8 cellular contexts compared by ENCODE assay signal in the genomic region with DNA sequence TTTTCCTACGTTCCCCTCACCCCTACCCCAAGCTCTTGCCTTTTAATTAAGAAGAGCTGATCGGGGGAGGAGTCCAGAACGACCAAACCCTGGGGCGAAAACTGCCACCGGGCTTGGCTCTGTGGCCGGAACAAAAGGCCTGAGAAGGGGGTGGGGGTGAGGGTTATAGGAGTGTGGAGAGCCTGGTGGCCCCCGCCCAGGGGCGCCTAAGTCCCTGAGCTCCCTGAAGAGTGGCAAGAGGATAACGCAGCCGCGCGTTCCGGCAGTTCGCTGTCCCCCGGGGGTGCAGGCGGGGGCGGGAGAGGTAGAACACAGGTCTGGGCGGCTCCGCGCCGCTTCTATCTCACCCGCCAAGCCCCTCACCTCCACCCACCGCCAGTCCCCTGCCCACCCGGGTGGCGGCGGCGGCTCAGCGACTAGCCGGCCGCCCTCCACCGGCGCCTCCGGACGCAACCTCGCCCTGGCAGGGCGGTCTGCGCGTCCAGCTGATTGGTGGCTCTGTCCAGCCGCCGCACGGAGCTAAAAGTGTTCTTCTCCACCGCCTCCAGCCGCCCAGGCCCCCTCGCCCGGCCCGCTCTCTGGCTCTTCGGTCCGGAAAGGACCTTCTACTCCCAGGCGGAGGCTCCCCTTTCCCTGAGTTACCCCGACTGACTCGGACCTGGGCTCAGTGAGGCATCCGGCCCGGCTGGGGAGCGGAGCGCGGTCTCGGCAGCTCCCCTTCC. TPM values are rescaled to one million over a fixed set of nuclear protein-coding genes. Genes with fewer than 3 reads are reported as not detected.
DNase-seq lines count a peak whose midpoint lies in the region; ATAC-seq and TF ChIP-seq lines count a peak whose summit lies in the region.

No MANE protein-coding gene starts in this region.

- no peaks in the 10 kb centered on the region for H4K20me1 ChIP-seq in hepatocyte (ENCODE audit: insufficient read depth, poor library complexity, severe bottlenecking)

- peak overlapping the region; percentile 42 for H2AFZ ChIP-seq in hepatocyte

- no peaks in the 10 kb centered on the region for H3K79me2 ChIP-seq in hepatocyte

- DNase-seq in HT1080 (ENCODE audit: low read depth) (peak; percentile 42), hepatocyte (ENCODE audit: low spot score) (peak; percentile 72), stomach (no peak), NCI-H1048 (lab: John Stamatoyannopoulos, UW) (no peak)
- DNase-seq in stimulated activated CD4-positive, alpha-beta T cell treated with anti-CD3 and anti-CD28 coated beads, Interleukin-4, amount 100 ng/mL, for 1 hour, result no peak

- H3K4me1 ChIP-seq in hepatocyte (ENCODE audit: insufficient read depth), result peaks cover 16% of the 10 kb centered on the region
- H3K4me1 ChIP-seq in stomach, result peaks cover 28 to 43% (median 38%) of the 10 kb centered on the region in 4 donors

- H3K27ac ChIP-seq in hepatocyte (peak overlapping the region; percentile 49), stomach (peak overlapping the region in 2 of 5 donors; percentile 10 to 14)

- 1% methylated on average over 35 of the region's 57 CpGs for WGBS in hepatocyte (ENCODE audit: low lambda C conversion rate, missing lambda C conversion rate)
- 4 to 6% (median 5%) methylated on average over 36 to 57 of the region's 57 CpGs for WGBS in stomach, 5 donors

- no peak for TF ChIP-seq POLR2A in stomach (IDR thresholded peaks at IDR 0.05)

- no peak for ATAC-seq in GM21737 (IDR thresholded peaks at IDR 0.05; ENCODE audit: unreplicated experiment)
- ATAC-seq in GM18861 (IDR thresholded peaks at IDR 0.05; ENCODE audit: unreplicated experiment), result no peak

- TF ChIP-seq EP300 in stomach (IDR thresholded peaks at IDR 0.05), result no peak

- H3K4me3 ChIP-seq in WI38 (ENCODE audit: low read depth, low read length), result peak overlapping the region; percentile 85
- peak overlapping the region; percentile 57 for H3K4me3 ChIP-seq in hepatocyte
- H3K4me3 ChIP-seq in stomach, result peak overlapping the region; percentile 27 to 51 (median 40)

- H3K36me3 ChIP-seq in hepatocyte (replicated peaks; ENCODE audit: insufficient read depth, low read depth) (no peaks in the 10 kb centered on the region), stomach (no peaks in the 10 kb centered on the region)

- intact Hi-C loops in stomach (cut with DNase I; ENCODE audit: low total_unique reads), result no loop called here

- H3K4me2 ChIP-seq in hepatocyte, result peak overlapping the region; percentile 92

- H3K27me3 ChIP-seq in hepatocyte (peaks cover 54% of the 10 kb centered on the region), stomach (peaks cover 12 to 89% (median 59%) of the 10 kb centered on the region in 3 donors)

- H3K9me2 ChIP-seq in hepatocyte (replicated peaks; ENCODE audit: insufficient read depth), result no peaks in the 10 kb centered on the region

- H3K9me3 ChIP-seq in hepatocyte (ENCODE audit: low read depth) (no peaks in the 10 kb centered on the region), stomach (peaks cover 0 to 7% (median 3%) of the 10 kb centered on the region in 4 donors)

- TF ChIP-seq CTCF in WI38 (IDR thresholded peaks at IDR 0.05; ENCODE audit: low read depth, low read length) (no peak), hepatocyte (IDR thresholded peaks at IDR 0.05; ENCODE audit: poor library complexity) (no peak), stomach (IDR thresholded peaks at IDR 0.05) (no peak)

RNA-seq across cellular contexts. Expression of a gene that starts 18.8 kb away (rescaled TPM):
- 11.9 and 12.5 TPM in 2 replicates for total RNA-seq in HT1080 (2014; rRNA removed; shearing (Covaris generic))
- polyA plus RNA-seq in HT1080 (2015; cell fraction: cytosol; rRNA removed), result 9.3 and 11.1 TPM in 2 replicates
- polyA plus RNA-seq in HT1080 (2015; cell fraction: nucleus; rRNA removed), result 7.6 and 8.6 TPM in 2 replicates
- 8.8 and 9.0 TPM in 2 replicates for total RNA-seq in hepatocyte
- 4.9 and 7.8 TPM in 2 replicates for polyA plus RNA-seq in hepatocyte
- 1 to 10 TPM in 2 of 5 donors, under 1 TPM in 2, not detected in 1; under 0.01 to 1.7 (median 0.72) TPM for total RNA-seq in stomach
- polyA plus RNA-seq in stomach, result under 1 TPM; 0.33 to 0.92 (median 0.81) TPM

Comparison
In these comparisons a context has a peak if more than half of its experiments do, and no peak if none do; other contexts are left out.
1. DNase-seq: peak in HT1080 (single experiment) and hepatocyte (single experiment); none in stomach (single experiment), stimulated activated CD4-positive, alpha-beta T cell treated with anti-CD3 and anti-CD28 coated beads, Interleukin-4, amount 100 ng/mL, for 1 hour (single experiment) and NCI-H1048 (single experiment).
2. Peak in every context shown above with its lines, with median percentiles within 50 percentile points of each other: H3K4me3 ChIP-seq.